Comparison of ENCODE assay signal across 2 cellular contexts in the genomic region with DNA sequence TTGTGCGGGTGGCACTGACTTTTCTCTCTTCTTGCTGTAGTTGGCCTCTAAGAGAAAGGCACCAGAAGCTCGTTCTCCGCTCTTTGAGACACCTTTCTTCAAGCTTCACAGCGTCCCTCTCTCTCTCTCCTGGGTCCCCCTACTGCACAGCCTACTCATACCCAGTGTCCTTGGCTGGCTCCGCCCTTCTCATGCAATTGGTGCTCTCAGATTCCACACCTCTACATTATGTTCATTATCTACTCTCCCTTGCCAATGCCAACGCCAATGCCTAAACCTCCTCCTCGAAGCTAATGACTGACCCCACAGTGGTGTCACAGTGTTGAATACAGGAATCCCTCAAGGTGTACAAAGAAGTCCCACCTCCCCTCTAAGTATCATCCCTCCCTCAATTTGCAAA.
A peak's percentile ranks its signal among the peaks of the same experiment; 100 is the strongest.
TF ChIP-seq lines count a peak whose summit lies in the region.

No MANE protein-coding gene starts in this region.

TF ChIP-seq in HepG2, 621 proteins besides CTCF, POLR2A, EP300 and RAD21:
- TF ChIP-seq, protein P1, sequence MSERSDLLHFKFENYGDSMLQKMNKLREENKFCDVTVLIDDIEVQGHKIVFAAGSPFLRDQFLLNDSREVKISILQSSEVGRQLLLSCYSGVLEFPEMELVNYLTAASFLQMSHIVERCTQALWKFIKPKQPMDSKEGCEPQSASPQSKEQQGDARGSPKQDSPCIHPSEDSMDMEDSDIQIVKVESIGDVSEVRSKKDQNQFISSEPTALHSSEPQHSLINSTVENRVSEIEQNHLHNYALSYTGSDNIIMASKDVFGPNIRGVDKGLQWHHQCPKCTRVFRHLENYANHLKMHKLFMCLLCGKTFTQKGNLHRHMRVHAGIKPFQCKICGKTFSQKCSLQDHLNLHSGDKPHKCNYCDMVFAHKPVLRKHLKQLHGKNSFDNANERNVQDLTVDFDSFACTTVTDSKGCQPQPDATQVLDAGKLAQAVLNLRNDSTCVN (CRISPR knock-in tag; IDR thresholded peaks at IDR 0.05; ENCODE audit: borderline replicate concordance) = no peak
- TF ChIP-seq, protein P2, sequence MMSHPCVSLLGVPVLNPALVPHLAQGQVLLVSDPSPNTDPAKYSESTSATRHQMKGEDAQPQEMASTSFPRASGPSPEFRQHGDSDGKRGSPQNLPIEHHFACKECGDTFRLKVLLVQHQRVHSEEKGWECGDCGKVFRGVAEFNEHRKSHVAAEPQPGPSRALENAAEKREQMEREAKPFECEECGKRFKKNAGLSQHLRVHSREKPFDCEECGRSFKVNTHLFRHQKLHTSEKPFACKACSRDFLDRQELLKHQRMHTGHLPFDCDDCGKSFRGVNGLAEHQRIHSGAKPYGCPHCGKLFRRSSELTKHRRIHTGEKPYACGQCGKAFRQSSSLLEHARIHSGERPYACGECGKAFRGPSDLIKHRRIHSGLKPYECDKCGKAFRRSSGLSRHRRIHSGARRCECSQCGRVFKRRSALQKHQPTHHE (CRISPR knock-in tag; IDR thresholded peaks at IDR 0.05; ENCODE audit: borderline replicate concordance) = no peak
- TF ChIP-seq JDP2 (CRISPR knock-in tag; IDR thresholded peaks at IDR 0.05; ENCODE audit: borderline replicate concordance) = no peak
- TF ChIP-seq, protein P3, sequence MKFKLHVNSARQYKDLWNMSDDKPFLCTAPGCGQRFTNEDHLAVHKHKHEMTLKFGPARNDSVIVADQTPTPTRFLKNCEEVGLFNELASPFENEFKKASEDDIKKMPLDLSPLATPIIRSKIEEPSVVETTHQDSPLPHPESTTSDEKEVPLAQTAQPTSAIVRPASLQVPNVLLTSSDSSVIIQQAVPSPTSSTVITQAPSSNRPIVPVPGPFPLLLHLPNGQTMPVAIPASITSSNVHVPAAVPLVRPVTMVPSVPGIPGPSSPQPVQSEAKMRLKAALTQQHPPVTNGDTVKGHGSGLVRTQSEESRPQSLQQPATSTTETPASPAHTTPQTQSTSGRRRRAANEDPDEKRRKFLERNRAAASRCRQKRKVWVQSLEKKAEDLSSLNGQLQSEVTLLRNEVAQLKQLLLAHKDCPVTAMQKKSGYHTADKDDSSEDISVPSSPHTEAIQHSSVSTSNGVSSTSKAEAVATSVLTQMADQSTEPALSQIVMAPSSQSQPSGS (CRISPR knock-in tag; IDR thresholded peaks at IDR 0.05) = no peak
- TF ChIP-seq ZNF260 (CRISPR knock-in tag; IDR thresholded peaks at IDR 0.05; ENCODE audit: borderline replicate concordance, low read depth) = no peak
- TF ChIP-seq ZFX (CRISPR knock-in tag; IDR thresholded peaks at IDR 0.05; ENCODE audit: low read depth) = no peak
- no peak for TF ChIP-seq RFX3 (CRISPR knock-in tag; IDR thresholded peaks at IDR 0.05)
- TF ChIP-seq, protein P4, sequence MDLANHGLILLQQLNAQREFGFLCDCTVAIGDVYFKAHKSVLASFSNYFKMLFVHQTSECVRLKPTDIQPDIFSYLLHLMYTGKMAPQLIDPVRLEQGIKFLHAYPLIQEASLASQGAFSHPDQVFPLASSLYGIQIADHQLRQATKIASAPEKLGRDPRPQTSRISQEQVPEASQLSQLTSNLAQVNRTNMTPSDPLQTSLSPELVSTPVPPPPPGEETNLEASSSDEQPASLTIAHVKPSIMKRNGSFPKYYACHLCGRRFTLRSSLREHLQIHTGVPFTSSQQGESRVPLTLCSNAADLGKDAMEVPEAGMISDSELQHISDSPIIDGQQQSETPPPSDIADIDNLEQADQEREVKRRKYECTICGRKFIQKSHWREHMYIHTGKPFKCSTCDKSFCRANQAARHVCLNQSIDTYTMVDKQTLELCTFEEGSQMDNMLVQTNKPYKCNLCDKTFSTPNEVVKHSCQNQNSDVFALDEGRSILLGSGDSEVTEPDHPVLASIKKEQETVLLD (CRISPR knock-in tag; IDR thresholded peaks at IDR 0.05; ENCODE audit: low read depth) = no peak
- TF ChIP-seq, protein P5, sequence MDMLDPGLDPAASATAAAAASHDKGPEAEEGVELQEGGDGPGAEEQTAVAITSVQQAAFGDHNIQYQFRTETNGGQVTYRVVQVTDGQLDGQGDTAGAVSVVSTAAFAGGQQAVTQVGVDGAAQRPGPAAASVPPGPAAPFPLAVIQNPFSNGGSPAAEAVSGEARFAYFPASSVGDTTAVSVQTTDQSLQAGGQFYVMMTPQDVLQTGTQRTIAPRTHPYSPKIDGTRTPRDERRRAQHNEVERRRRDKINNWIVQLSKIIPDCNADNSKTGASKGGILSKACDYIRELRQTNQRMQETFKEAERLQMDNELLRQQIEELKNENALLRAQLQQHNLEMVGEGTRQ (IDR thresholded peaks at IDR 0.05; ENCODE audit: low read depth, low read length) = no peak
- TF ChIP-seq, protein P5 (CRISPR knock-in tag; IDR thresholded peaks at IDR 0.05; ENCODE audit: borderline replicate concordance) = no peak
- TF ChIP-seq GPN1 (CRISPR knock-in tag; IDR thresholded peaks at IDR 0.05; ENCODE audit: borderline replicate concordance) = no peak
- TF ChIP-seq RFXANK (CRISPR knock-in tag; IDR thresholded peaks at IDR 0.05) = no peak
- TF ChIP-seq CBX1 (IDR thresholded peaks at IDR 0.05; ENCODE audit: low read depth) = no peak

TF ChIP-seq in H1, 55 proteins besides CTCF, POLR2A, EP300 and RAD21:
- TF ChIP-seq, protein P6, sequence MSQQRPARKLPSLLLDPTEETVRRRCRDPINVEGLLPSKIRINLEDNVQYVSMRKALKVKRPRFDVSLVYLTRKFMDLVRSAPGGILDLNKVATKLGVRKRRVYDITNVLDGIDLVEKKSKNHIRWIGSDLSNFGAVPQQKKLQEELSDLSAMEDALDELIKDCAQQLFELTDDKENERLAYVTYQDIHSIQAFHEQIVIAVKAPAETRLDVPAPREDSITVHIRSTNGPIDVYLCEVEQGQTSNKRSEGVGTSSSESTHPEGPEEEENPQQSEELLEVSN (IDR thresholded peaks at IDR 0.05) = peak; percentile 5; the same call in 1 of the 2 replicates
- no peak for TF ChIP-seq GTF2F1 (IDR thresholded peaks at IDR 0.05; ENCODE audit: borderline replicate concordance, low read depth, low read length)
